In genomic region chr10:112526906-112527305, GRCh38 we compare ENCODE assay signal across 18 cellular contexts.
DNase-seq lines count a peak whose midpoint lies in the region; ATAC-seq and TF ChIP-seq lines count a peak whose summit lies in the region.
"Had no signal": no experiment of that assay in that cellular context is flagged by ENCODE, and none has a peak within 500 bp of the region (broad histone marks: within the 10 kb centered on the region; RNA-seq: fewer than 3 reads in every experiment).

No MANE protein-coding gene starts in this region.

- H3K9me3 ChIP-seq in hepatocyte (ENCODE audit: low read depth) (no peaks in the 10 kb centered on the region), neuronal stem cell (replicated peaks in 1 of 2; ENCODE audit: control insufficient read depth in 2 of 2, insufficient read depth in 1 of 2, low read depth in 1 of 2, low read length in 2 of 2) (peaks cover 0 to 4% of the 10 kb centered on the region in 2 donors), upper lobe of left lung (no peaks in the 10 kb centered on the region)
- H3K9me3 ChIP-seq: Caco-2, SK-N-SH had no signal

- H2AFZ ChIP-seq in ACC112 (ENCODE audit: low read length, unreplicated experiment) (peak overlapping the region; percentile 72), hepatocyte (no peak overlapping the region), neuronal stem cell (ENCODE audit: low read length) (peak overlapping the region; percentile 72)

- DNase-seq in LoVo (ENCODE audit: low spot score) (peak; percentile 57), hepatocyte (ENCODE audit: low spot score) (no peak), neuronal stem cell (ENCODE audit: low spot score) (peak; percentile 46), upper lobe of left lung (no peak), GM20000 (ENCODE audit: low spot score) (no peak), GM19238 (ENCODE audit: insufficient read length, low spot score) (no peak)
- no peak for DNase-seq in activated naive CD4-positive, alpha-beta T cell treated with anti-CD3 and anti-CD28 coated beads, Interleukin-2, amount 50 U/mL, for 72 hours (ENCODE audit: low spot score in 2 of 2)
- DNase-seq: aorta; Caco-2; NCI-H1694; NCI-H446; OCI-M1; SK-N-SH; stimulated activated CD4-positive, alpha-beta T cell treated with anti-CD3 and anti-CD28 coated beads, Interleukin-2, amount 100 ng/mL, for 24 hours; stimulated activated CD8-positive, alpha-beta memory T cell treated with anti-CD3 and anti-CD28 coated beads, Interleukin-4, amount 100 ng/mL, for 48 hours had no signal

- no peak overlapping the region for H3K27ac Mint-ChIP-seq in activated naive CD4-positive, alpha-beta T cell treated with anti-CD3 and anti-CD28 coated beads, Interleukin-2, amount 50 U/mL, for 72 hours
- H3K27ac Mint-ChIP-seq: progenitor cell of endocrine pancreas had no signal

- no peak overlapping the region for H3K23ac ChIP-seq in neuronal stem cell (ENCODE audit: low read depth, low read length, poor library complexity)

- H3K36me3 ChIP-seq in ACC112 (ENCODE audit: insufficient read depth, low read length) (no peaks in the 10 kb centered on the region), hepatocyte (replicated peaks; ENCODE audit: insufficient read depth, low read depth) (no peaks in the 10 kb centered on the region), neuronal stem cell (replicated peaks in 1 of 2; ENCODE audit: control insufficient read depth in 2 of 2, insufficient read depth in 2 of 2, low read length in 2 of 2) (no peaks in the 10 kb centered on the region), upper lobe of left lung (no peaks in the 10 kb centered on the region)

- no peak for TF ChIP-seq EP300 in upper lobe of left lung (IDR thresholded peaks at IDR 0.05)

- no peak overlapping the region for H3K27ac ChIP-seq in ACC112 (ENCODE audit: low read depth, low read length)
- H3K27ac ChIP-seq in hepatocyte = no peak overlapping the region
- H3K27ac ChIP-seq in neuronal stem cell (replicated peaks; ENCODE audit: low read length) = no peak overlapping the region
- no peak overlapping the region for H3K27ac ChIP-seq in upper lobe of left lung
- H3K27ac ChIP-seq: KMS-11 had no signal

- peak overlapping the region; percentile 60 for H3K4me3 ChIP-seq in ACC112 (ENCODE audit: low read depth, low read length)
- H3K4me3 ChIP-seq in hepatocyte = no peak overlapping the region
- peak overlapping the region in 1 of 2 donors; percentile 24 for H3K4me3 ChIP-seq in neuronal stem cell (ENCODE audit: low read length in 2 of 2)
- peak overlapping the region in 1 of 4 donors; percentile 7 for H3K4me3 ChIP-seq in upper lobe of left lung

- H3K14ac ChIP-seq in neuronal stem cell (ENCODE audit: low read length) = no peak overlapping the region

- no peak overlapping the region for H2BK12ac ChIP-seq in neuronal stem cell (ENCODE audit: low read length)

- H2BK5ac ChIP-seq in neuronal stem cell (ENCODE audit: low read length) = no peak overlapping the region

- H4K8ac ChIP-seq in neuronal stem cell (ENCODE audit: low read depth, low read length) = no peak overlapping the region

- no peak overlapping the region for H2AK5ac ChIP-seq in neuronal stem cell (ENCODE audit: low read depth, low read length)

- H3K9ac ChIP-seq in neuronal stem cell (ENCODE audit: low read depth, low read length, poor library complexity) = no peak overlapping the region
- H3K9ac ChIP-seq: KMS-11, SK-N-SH had no signal

- no peaks in the 10 kb centered on the region for H3K9me2 ChIP-seq in hepatocyte (replicated peaks; ENCODE audit: insufficient read depth)
- H3K9me2 ChIP-seq: SK-N-SH had no signal

- no peak overlapping the region for H4K91ac ChIP-seq in neuronal stem cell (ENCODE audit: low read depth, low read length, poor library complexity)

- H3K27me3 ChIP-seq in ACC112 (ENCODE audit: insufficient read depth, low read length) (no peaks in the 10 kb centered on the region), hepatocyte (no peaks in the 10 kb centered on the region), neuronal stem cell (ENCODE audit: control insufficient read depth in 3 of 3, insufficient read depth in 3 of 3, low read depth in 1 of 3, low read length in 3 of 3) (no peaks in the 10 kb centered on the region), upper lobe of left lung (no peaks in the 10 kb centered on the region)

- no peak overlapping the region for H2BK120ac ChIP-seq in neuronal stem cell (ENCODE audit: low read depth, low read length)

- no peaks in the 10 kb centered on the region for H3K79me1 ChIP-seq in neuronal stem cell (ENCODE audit: low read depth, low read length)

- no peak for ATAC-seq in upper lobe of left lung (ENCODE audit: low FRiP score in 2 of 2)
- no peak for ATAC-seq in activated naive CD4-positive, alpha-beta T cell treated with anti-CD3 and anti-CD28 coated beads, Interleukin-2, amount 50 U/mL, for 72 hours

- TF ChIP-seq POLR2A in upper lobe of left lung (IDR thresholded peaks at IDR 0.05) = no peak

- H3K9me3 Mint-ChIP-seq in activated naive CD4-positive, alpha-beta T cell treated with anti-CD3 and anti-CD28 coated beads, Interleukin-2, amount 50 U/mL, for 72 hours = no peaks in the 10 kb centered on the region

- H3K4me2 ChIP-seq in hepatocyte (peak overlapping the region; percentile 63), neuronal stem cell (ENCODE audit: insufficient read depth, low read length, poor library complexity, severe bottlenecking) (no peak overlapping the region)
- H3K4me2 ChIP-seq: KMS-11, SK-N-SH had no signal

- no peak overlapping the region for H3K18ac ChIP-seq in neuronal stem cell (ENCODE audit: low read length)

- H3K4me1 ChIP-seq in ACC112 (ENCODE audit: control insufficient read depth, insufficient read depth, low read length, unreplicated experiment) = peaks cover 38% of the 10 kb centered on the region
- H3K4me1 ChIP-seq in hepatocyte (ENCODE audit: insufficient read depth) = peaks cover 4% of the 10 kb centered on the region
- H3K4me1 ChIP-seq in neuronal stem cell (ENCODE audit: control insufficient read depth in 2 of 2, insufficient read depth in 1 of 2, low read depth in 1 of 2, low read length in 2 of 2) = peaks cover 12 to 31% of the 10 kb centered on the region in 2 donors
- H3K4me1 ChIP-seq in upper lobe of left lung = peaks cover 0 to 4% (median 0%) of the 10 kb centered on the region in 4 donors
- H3K4me1 ChIP-seq: Caco-2 had no signal

- 53% methylated on average over 10 of the region's 10 CpGs for WGBS in hepatocyte (ENCODE audit: low lambda C conversion rate, missing lambda C conversion rate)
- WGBS in neuronal stem cell (ENCODE audit: extremely low coverage in 2 of 2, insufficient read length in 2 of 2, insufficient replicate concordance in 1 of 2), 2 donors = no CpG with 5 or more reads among the region's 10 CpGs
- 72 to 87% methylated on average over 10 of the region's 10 CpGs for WGBS in upper lobe of left lung, 2 donors

- peaks cover 6 to 13% of the 10 kb centered on the region in 2 donors for H3K36me3 Mint-ChIP-seq in activated naive CD4-positive, alpha-beta T cell treated with anti-CD3 and anti-CD28 coated beads, Interleukin-2, amount 50 U/mL, for 72 hours

- H2BK15ac ChIP-seq in neuronal stem cell (ENCODE audit: low read length) = no peak overlapping the region

- H3K79me2 ChIP-seq in ACC112 (ENCODE audit: control insufficient read depth, insufficient read depth, low read length, unreplicated experiment) (no peaks in the 10 kb centered on the region), hepatocyte (no peaks in the 10 kb centered on the region)

- no peak overlapping the region for H3K4ac ChIP-seq in neuronal stem cell (ENCODE audit: low read length)

- no peaks in the 10 kb centered on the region for H4K20me1 ChIP-seq in hepatocyte (ENCODE audit: insufficient read depth, poor library complexity, severe bottlenecking)

- TF ChIP-seq CTCF in hepatocyte (IDR thresholded peaks at IDR 0.05; ENCODE audit: poor library complexity) (peak; percentile 39), upper lobe of left lung (IDR thresholded peaks at IDR 0.05) (no peak), GM20000 (IDR thresholded peaks at IDR 0.05; ENCODE audit: extremely low read depth, missing control alignments) (no peak)

Comparison
In these comparisons a context has a peak if more than half of its experiments do, and no peak if none do; other contexts are left out.
1. DNase-seq: peak in LoVo (single experiment) and neuronal stem cell (single experiment); none in hepatocyte (single experiment), upper lobe of left lung (0 of 2), GM20000 (single experiment), GM19238 (single experiment) and activated naive CD4-positive, alpha-beta T cell treated with anti-CD3 and anti-CD28 coated beads, Interleukin-2, amount 50 U/mL, for 72 hours (0 of 2).